ENCODE assay signal across 8 cellular contexts in the genomic region with DNA sequence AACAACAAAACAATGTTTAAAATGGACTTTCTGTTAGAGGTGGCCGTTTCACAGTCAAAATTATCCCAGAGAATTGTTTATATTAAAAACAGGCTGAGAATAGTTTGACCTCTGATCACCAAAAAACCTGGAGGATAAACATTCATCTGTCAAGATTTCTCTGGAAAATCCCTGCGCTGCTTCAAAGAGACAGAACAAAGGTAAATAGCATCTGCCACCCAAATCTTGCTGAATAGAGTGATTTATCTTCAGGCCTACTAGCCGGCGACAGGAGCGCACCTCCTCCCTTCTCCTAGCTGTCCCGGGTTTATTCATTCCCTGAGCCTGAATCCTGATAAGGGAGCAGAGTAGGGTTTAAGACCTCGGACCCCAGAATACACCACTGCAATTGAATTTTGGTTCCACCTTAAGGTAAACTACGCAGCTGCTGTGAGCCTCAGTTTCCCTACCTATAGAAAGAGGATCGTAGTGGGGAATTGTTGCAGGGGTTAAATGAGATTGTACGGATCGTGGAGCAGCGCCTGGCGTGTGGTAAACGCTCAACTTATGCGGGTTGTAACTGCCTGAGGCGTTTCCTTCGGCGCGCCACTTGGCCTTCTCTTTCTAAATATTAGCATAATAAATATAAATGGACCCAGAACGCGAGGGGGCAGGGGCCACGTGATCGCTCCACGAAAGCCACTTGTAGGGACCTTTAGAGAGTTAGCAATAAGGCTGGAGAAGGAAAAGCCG. TPM values are rescaled to one million over a fixed set of nuclear protein-coding genes. Genes with fewer than 3 reads are reported as not detected.
DNase-seq lines count a peak whose midpoint lies in the region; ATAC-seq, FAIRE-seq and TF ChIP-seq lines count a peak whose summit lies in the region.

No MANE protein-coding gene starts in this region.

- no peak overlapping the region for H2BK120ac ChIP-seq in H1 (replicated peaks; ENCODE audit: low read depth, low read length)

- H4K5ac ChIP-seq in H1 (ENCODE audit: insufficient read length, low read depth, low read length), result peak overlapping the region; percentile 51

- peak overlapping the region; percentile 71 for H2BK12ac ChIP-seq in H1 (ENCODE audit: low read depth, low read length)

- H2BK5ac ChIP-seq in H1 (ENCODE audit: low read depth, low read length), result peak overlapping the region; percentile 62

- H4K91ac ChIP-seq in H1 (replicated peaks; ENCODE audit: insufficient read length, low read length), result peak overlapping the region; percentile 12

- H3K9ac ChIP-seq in H1 (replicated peaks in 1 of 4; ENCODE audit: extremely low read depth in 1 of 4, low read depth in 3 of 4, low read length in 3 of 4), result peak overlapping the region; percentile 49 to 96 (median 87)

- H3K79me2 ChIP-seq in H1 (ENCODE audit: control insufficient read depth in 1 of 2, insufficient read depth in 2 of 2, low read length in 2 of 2), result peaks cover 0 to 24% of the 10 kb centered on the region in 2 experiments; a peak in 2 of 4 replicates

- peak overlapping the region; percentile 43 for H2AFZ ChIP-seq in H1 (ENCODE audit: low read length)

- peaks cover 0 to 9% (median 4%) of the 10 kb centered on the region in 4 experiments; a peak in 3 of 7 replicates for H3K4me1 ChIP-seq in H1 (replicated peaks in 1 of 4; ENCODE audit: control insufficient read depth in 3 of 4, insufficient read depth in 4 of 4, low read length in 3 of 4)
- H3K4me1 ChIP-seq in mesodermal cell (ENCODE audit: control insufficient read depth, insufficient read depth, low read length, poor library complexity, severe bottlenecking), result peaks cover 16% of the 10 kb centered on the region

- no peak for TF ChIP-seq EP300 in H1 (IDR thresholded peaks at IDR 0.05; ENCODE audit: borderline replicate concordance in 1 of 2, low read depth in 2 of 2, low read length in 2 of 2)

- no peak for TF ChIP-seq RAD21 in H1 (IDR thresholded peaks at IDR 0.05 in 1 of 2, conservative IDR thresholded peaks at IDR 0.05 in 1 of 2; ENCODE audit: low read depth in 2 of 2, low read length in 2 of 2)

- no peak overlapping the region for H3K23ac ChIP-seq in H1 (ENCODE audit: insufficient read length)

- CTCF ChIA-PET in H1 (lab: Charles Lee; ENCODE audit: partially characterized antibody), result interaction anchor here (0.6 to 2.7 kb wide), 5 partner anchors 15 to 260 kb away, joined by 3 to 10 read pairs (median 3); no protein-coding TSS in a partner anchor

- POLR2A ChIA-PET in H1 (lab: Charles Lee; ENCODE audit: partially characterized antibody), result interaction anchor here (0.6 to 3.4 kb wide), 11 partner anchors 10 to 395 kb away, joined by 3 to 34 read pairs (median 4); no protein-coding TSS in a partner anchor

- H2BK15ac ChIP-seq in H1 (ENCODE audit: low read length), result peak overlapping the region; percentile 19; the same call in 1 of the 2 replicates

- no peaks in the 10 kb centered on the region for H3K9me3 ChIP-seq in H1 (ENCODE audit: insufficient read depth in 2 of 2, low read depth in 1 of 2, low read length in 1 of 2)
- H3K9me3 ChIP-seq in mesodermal cell (ENCODE audit: control insufficient read depth, low read length), result no peaks in the 10 kb centered on the region

- no peak overlapping the region for H3K4ac ChIP-seq in H1 (replicated peaks; ENCODE audit: insufficient read length, low read depth, low read length)

- H2AK5ac ChIP-seq in H1 (ENCODE audit: low read depth, low read length), result no peak overlapping the region

- peak; percentile 50 for DNase-seq in COLO668 (lab: John Stamatoyannopoulos, UW; ENCODE audit: unreplicated experiment)
- peak; percentile 58 to 64 for DNase-seq in Kasumi-1 (lab: John Stamatoyannopoulos, UW)
- DNase-seq in SK-N-DZ (ENCODE audit: low spot score), result peak; percentile 50
- DNase-seq in H1 (ENCODE audit: low read depth in 1 of 2, low spot score in 2 of 2), result peak in 1 of 2 experiments; percentile 67
- DNase-seq in ureter (ENCODE audit: low spot score), result peak; percentile 74

- peak overlapping the region; percentile 44; the same call in 1 of the 2 replicates for H3K18ac ChIP-seq in H1 (ENCODE audit: extremely low read depth, low read length)

- H3K4me2 ChIP-seq in H1 (ENCODE audit: insufficient read depth in 1 of 2, low read depth in 2 of 2, low read length in 2 of 2), result peak overlapping the region; percentile 85 to 95

- peak overlapping the region; percentile 22; the same call in 1 of the 2 replicates for H4K8ac ChIP-seq in H1 (ENCODE audit: extremely low read depth, insufficient read depth, low read length)

- 7% methylated on average over 24 of the region's 25 CpGs; no CpG with 5 or more reads in 1 of the 2 experiments for WGBS in H1 (ENCODE audit: extremely low coverage in 1 of 2, insufficient coverage in 1 of 2, insufficient read length in 1 of 2, insufficient replicate concordance in 2 of 2, low coverage in 1 of 2, low lambda C conversion rate in 2 of 2, missing lambda C conversion rate in 1 of 2), 2 experiments
- WGBS in mesodermal cell (ENCODE audit: insufficient coverage in 2 of 2), 2 experiments, result 0 to 13% methylated on average over 2 to 3 of the region's 25 CpGs

- H3K27me3 ChIP-seq in H1 (replicated peaks in 1 of 4; ENCODE audit: control insufficient read depth in 3 of 4, extremely low read depth in 1 of 4, insufficient read depth in 3 of 4, low read length in 3 of 4), result no peaks in the 10 kb centered on the region

- peak in 1 of 2 experiments; percentile 1 for TF ChIP-seq POLR2A in H1 (IDR thresholded peaks at IDR 0.05; ENCODE audit: control extremely low read depth in 1 of 2, low read depth in 2 of 2, low read length in 2 of 2)

- H3K23me2 ChIP-seq in H1 (ENCODE audit: low read depth, low read length), result peaks cover 3% of the 10 kb centered on the region

- H3K27ac ChIP-seq in H1 (ENCODE audit: low read depth, low read length), result peak overlapping the region; percentile 16; the same call in 1 of the 2 replicates
- peak overlapping the region; percentile 98 for H3K27ac ChIP-seq in mesodermal cell (ENCODE audit: low read depth, low read length, severe bottlenecking)

- no peak for FAIRE-seq in H1 (lab: Jason Lieb, UNC)

- H2BK20ac ChIP-seq in H1 (ENCODE audit: low read length), result no peak overlapping the region

- H3K36me3 ChIP-seq in H1 (ENCODE audit: control insufficient read depth in 2 of 4, insufficient read depth in 4 of 4, low read length in 3 of 4) (no peaks in the 10 kb centered on the region), mesodermal cell (ENCODE audit: control insufficient read depth, insufficient read depth, low read length) (no peaks in the 10 kb centered on the region)

- ATAC-seq in GM19372 (IDR thresholded peaks at IDR 0.05; ENCODE audit: low read depth, unreplicated experiment), result peak; percentile 22
- ATAC-seq in HG02588 (IDR thresholded peaks at IDR 0.05; ENCODE audit: unreplicated experiment), result no peak

- TF ChIP-seq CTCF in H1 (IDR thresholded peaks at IDR 0.05; ENCODE audit: control extremely low read depth in 1 of 3, insufficient read depth in 1 of 3, low read depth in 1 of 3, low read length in 3 of 3), result no peak

- H3K4me3 ChIP-seq in H1 (ENCODE audit: extremely low read depth in 1 of 4, insufficient read depth in 2 of 4, low read depth in 3 of 4, low read length in 4 of 4) (peak overlapping the region; percentile 78 to 97 (median 89)), mesodermal cell (ENCODE audit: extremely low read depth, insufficient read depth, low read length, poor library complexity, severe bottlenecking) (peak overlapping the region; percentile 79)

- no peak overlapping the region for H3K56ac ChIP-seq in H1 (replicated peaks; ENCODE audit: insufficient read length, low read depth, low read length)

- H3K79me1 ChIP-seq in H1 (ENCODE audit: low read depth, low read length), result no peaks in the 10 kb centered on the region

- no peak overlapping the region for H3K14ac ChIP-seq in H1 (ENCODE audit: insufficient read length)

- no peaks in the 10 kb centered on the region for H4K20me1 ChIP-seq in H1 (replicated peaks in 1 of 2; ENCODE audit: control insufficient read depth in 1 of 2, insufficient read depth in 2 of 2, low read length in 2 of 2)

TF ChIP-seq in H1, 55 proteins besides CTCF, POLR2A, EP300 and RAD21 (continues in another document):
- TF ChIP-seq SP1 (IDR thresholded peaks at IDR 0.05; ENCODE audit: low read depth, low read length) (0 out of 2 replicates have a peak, but pooled peaks have one; percentile 45), KDM4A (IDR thresholded peaks at IDR 0.05; ENCODE audit: low read depth, low read length, severe bottlenecking) (peak; percentile 36), RNF2 (IDR thresholded peaks at IDR 0.05; ENCODE audit: borderline replicate concordance, low read depth, low read length, missing control alignments, poor library complexity, severe bottlenecking) (no peak), HDAC2 (IDR thresholded peaks at IDR 0.05; ENCODE audit: borderline replicate concordance in 1 of 2, low read depth in 2 of 2, low read length in 2 of 2) (0 out of 4 replicates have a peak, but pooled peaks of 1 of the 2 experiments have one; percentile 36), SUZ12 (IDR thresholded peaks at IDR 0.05; ENCODE audit: low read length) (0 out of 2 replicates have a peak, but pooled peaks have one; percentile 2), GTF2F1 (IDR thresholded peaks at IDR 0.05; ENCODE audit: borderline replicate concordance, low read depth, low read length) (no peak), TAF1 (IDR thresholded peaks at IDR 0.05; ENCODE audit: low read depth, low read length) (peak; percentile 38; the same call in 1 of the 2 replicates), CTBP2 (IDR thresholded peaks at IDR 0.05; ENCODE audit: borderline replicate concordance, insufficient read depth, insufficient read length, low read length) (no peak)
- TF ChIP-seq, protein P1, sequence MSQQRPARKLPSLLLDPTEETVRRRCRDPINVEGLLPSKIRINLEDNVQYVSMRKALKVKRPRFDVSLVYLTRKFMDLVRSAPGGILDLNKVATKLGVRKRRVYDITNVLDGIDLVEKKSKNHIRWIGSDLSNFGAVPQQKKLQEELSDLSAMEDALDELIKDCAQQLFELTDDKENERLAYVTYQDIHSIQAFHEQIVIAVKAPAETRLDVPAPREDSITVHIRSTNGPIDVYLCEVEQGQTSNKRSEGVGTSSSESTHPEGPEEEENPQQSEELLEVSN (IDR thresholded peaks at IDR 0.05), result no peak

RNA-seq across cellular contexts. Expression of a gene that starts 0.5 kb away (rescaled TPM):
- polyA plus RNA-seq in SK-N-DZ (2014; cell fraction: cytosol; rRNA removed), result 7.6 and 19.4 TPM in 2 replicates
- 8.6 and 14.3 TPM in 2 replicates for polyA plus RNA-seq in SK-N-DZ (2014; cell fraction: nucleus; rRNA removed)
- total RNA-seq in H1 (2021; fragmentation: NEBNext Ultra II Directional; extraction: Animal tissue kit (Norgen Biotek cat#: 25700)), result 17.4 and 18.0 TPM in 2 replicates
- polyA plus RNA-seq in H1 (2011; rRNA removed), result 10.1 and 16.3 TPM in 2 replicates
- 10.8 TPM for polyA plus RNA-seq in H1 (2011; cell fraction: cytosol; rRNA removed)
- 9.2 TPM for polyA plus RNA-seq in H1 (2011; cell fraction: nucleus; rRNA removed)
- 11.2 to 15.5 TPM (median 12.8 TPM) in 4 replicates for polyA plus RNA-seq in H1 (2012, experiment 1 of 2)
- 9.4 TPM for polyA plus RNA-seq in H1 (2012, experiment 2 of 2)
- 16.7 TPM for polyA plus RNA-seq in H1 (2013, experiment 1 of 2)
- 18.0 TPM for polyA plus RNA-seq in H1 (2013, experiment 2 of 2)
- 19.0 and 22.6 TPM in 2 replicates for polyA minus RNA-seq in H1 (2011; rRNA and poly(A)+ RNA removed)
- 11.4 TPM for polyA minus RNA-seq in H1 (2011; cell fraction: cytosol; rRNA and poly(A)+ RNA removed)
- polyA minus RNA-seq in H1 (2011; cell fraction: nucleus; rRNA and poly(A)+ RNA removed), result 29.3 TPM
- polyA plus RNA-seq in mesodermal cell (2013, experiment 1 of 2), result 16.9 TPM
- 20.8 TPM for polyA plus RNA-seq in mesodermal cell (2013, experiment 2 of 2)
- total RNA-seq in ureter, result 25.4 TPM
